8 cellular contexts compared by ENCODE assay signal in the genomic region with DNA sequence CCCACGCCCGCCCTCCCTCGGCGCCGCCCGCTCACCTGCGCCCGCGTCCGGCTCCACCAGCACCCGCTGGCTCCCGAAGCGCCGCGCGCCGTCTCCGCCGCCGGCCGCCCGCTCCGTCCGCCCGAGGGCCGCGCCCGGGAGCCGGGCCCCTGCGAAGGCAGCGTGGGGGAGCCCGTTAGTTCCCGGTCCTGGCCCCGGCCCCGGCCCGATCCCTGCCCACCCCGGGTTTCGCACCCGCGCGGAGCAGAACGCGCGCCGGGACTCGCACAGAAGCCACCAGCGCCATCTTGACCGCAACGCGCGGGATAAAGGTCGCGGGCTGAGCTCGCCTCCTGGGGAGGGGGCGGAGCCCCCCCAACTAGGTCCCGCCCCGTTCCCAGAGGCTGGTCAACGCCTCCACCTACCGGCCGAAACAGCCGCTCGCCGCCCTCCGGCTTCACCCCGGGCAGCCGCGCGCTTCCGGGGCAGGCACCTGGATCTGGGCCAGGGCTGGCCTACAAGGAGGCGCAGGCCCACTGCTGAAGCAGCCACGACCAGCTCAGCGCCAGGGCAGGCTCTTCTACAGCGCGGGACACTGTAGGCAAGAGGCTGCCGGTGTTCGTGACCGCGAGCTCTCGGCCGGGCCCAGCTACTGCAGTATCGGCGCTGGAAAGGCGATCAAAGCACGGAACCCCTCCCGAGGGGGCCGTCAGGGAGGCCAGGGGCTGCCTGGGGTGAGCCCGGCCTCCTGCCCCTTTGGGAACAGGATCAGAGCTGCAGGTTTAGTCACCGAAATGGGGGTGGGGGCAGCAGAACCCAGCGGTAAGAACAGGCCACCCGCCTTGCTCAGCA. TPM values are rescaled to one million over a fixed set of nuclear protein-coding genes. Genes with fewer than 3 reads are reported as not detected.
DNase-seq lines count a peak whose midpoint lies in the region; ATAC-seq and TF ChIP-seq lines count a peak whose summit lies in the region.

A gene with protein sequence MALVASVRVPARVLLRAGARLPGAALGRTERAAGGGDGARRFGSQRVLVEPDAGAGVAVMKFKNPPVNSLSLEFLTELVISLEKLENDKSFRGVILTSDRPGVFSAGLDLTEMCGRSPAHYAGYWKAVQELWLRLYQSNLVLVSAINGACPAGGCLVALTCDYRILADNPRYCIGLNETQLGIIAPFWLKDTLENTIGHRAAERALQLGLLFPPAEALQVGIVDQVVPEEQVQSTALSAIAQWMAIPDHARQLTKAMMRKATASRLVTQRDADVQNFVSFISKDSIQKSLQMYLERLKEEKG (minus strand): TSS at position 307 of the 831 bp plus-strand sequence. CDS start 21 bp downstream, at position 286.

- DNase-seq in Ammon's horn (ENCODE audit: low spot score) (peak; percentile 94), NCI-H510A (lab: John Stamatoyannopoulos, UW) (peak; percentile 79), coronary artery (ENCODE audit: low spot score) (peak; percentile 96), left colon (peak; percentile 96 to 98)
- peak; percentile 88 for DNase-seq in activated CD4-positive, alpha-beta T cell treated with anti-CD3 and anti-CD28 coated beads for 48 hours
- DNase-seq in stimulated activated CD4-positive, alpha-beta T cell treated with anti-CD3 and anti-CD28 coated beads, Interleukin-1b, Interleukin-23, amount 100 ng/mL, for 48 hours = peak; percentile 84

- H3K27ac ChIP-seq in coronary artery = peak within 1 kb of the TSS; percentile 80 to 98

- peak within 1 kb of the TSS; percentile 96 for H3K4me3 ChIP-seq in coronary artery

- intact Hi-C loops in left colon (cut with DNase I, micrococcal nuclease) = no loop called here

- peak; percentile 58 for TF ChIP-seq CTCF in coronary artery (IDR thresholded peaks at IDR 0.05)

- peak; percentile 85 for ATAC-seq in GM19025 (IDR thresholded peaks at IDR 0.05; ENCODE audit: low read depth, unreplicated experiment)
- ATAC-seq in HG03342 (IDR thresholded peaks at IDR 0.05; ENCODE audit: unreplicated experiment) = peak; percentile 84
- peak; percentile 94 for ATAC-seq in left colon

RNA-seq across cellular contexts. Expression of the gene that starts here (rescaled TPM):
- 100 to 1,000 TPM; 113 to 132 TPM for total RNA-seq in left colon

Comparison
In these comparisons a context has a peak if more than half of its experiments do, and no peak if none do; other contexts are left out.
1. Peak in every context shown above with its lines: DNase-seq, ATAC-seq, H3K4me3 ChIP-seq and H3K27ac ChIP-seq.